ENCODE assay signal across 8 cellular contexts in genomic region chr12:121805171-121805687, GRCh38. TPM values are rescaled to one million over a fixed set of nuclear protein-coding genes. Genes with fewer than 3 reads are reported as not detected.
DNase-seq lines count a peak whose midpoint lies in the region; ATAC-seq, FAIRE-seq and TF ChIP-seq lines count a peak whose summit lies in the region.

No MANE protein-coding gene starts in this region.

- no peaks in the 10 kb centered on the region for H3K9me3 ChIP-seq in cardiac muscle cell (ENCODE audit: low read depth)

- intact Hi-C loops in Right ventricle myocardium inferior (cut with DNase I), result no loop called here
- intact Hi-C loops in activated CD4-positive, alpha-beta memory T cell treated with anti-CD3 and anti-CD28 coated beads for 36 hours (cut with micrococcal nuclease), result no loop called here

- peak overlapping the region; percentile 96 for H3K4me3 Mint-ChIP-seq in activated CD4-positive, alpha-beta memory T cell treated with anti-CD3 and anti-CD28 coated beads for 36 hours

- ATAC-seq in Right ventricle myocardium inferior (no peak), foreskin keratinocyte (no peak)

- H3K36me3 ChIP-seq in cardiac muscle cell, result peaks cover 13% of the 10 kb centered on the region

- H3K36me3 Mint-ChIP-seq in activated CD4-positive, alpha-beta memory T cell treated with anti-CD3 and anti-CD28 coated beads for 36 hours, result peaks cover 44% of the 10 kb centered on the region

- CTCF ChIA-PET in activated CD4-positive, alpha-beta memory T cell treated with anti-CD3 and anti-CD28 coated beads for 36 hours (lab: Charles Lee), result interaction anchor here (17.6 kb wide), 1 partner anchor 11 kb away, joined by 856 read pairs; the partner anchor contains the start of genes RHOF and SETD1B

- H3K4me1 ChIP-seq in cardiac muscle cell (ENCODE audit: low read depth) (peaks cover 11% of the 10 kb centered on the region), foreskin keratinocyte (peaks cover 16% of the 10 kb centered on the region)

- H3K27me3 Mint-ChIP-seq in activated CD4-positive, alpha-beta memory T cell treated with anti-CD3 and anti-CD28 coated beads for 36 hours, result no peaks in the 10 kb centered on the region

- peaks cover 23% of the 10 kb centered on the region for H3K4me1 Mint-ChIP-seq in activated CD4-positive, alpha-beta memory T cell treated with anti-CD3 and anti-CD28 coated beads for 36 hours (ENCODE audit: low read depth)

- H3K9me3 Mint-ChIP-seq in activated CD4-positive, alpha-beta memory T cell treated with anti-CD3 and anti-CD28 coated beads for 36 hours, result no peaks in the 10 kb centered on the region

- TF ChIP-seq CTCF in cardiac muscle cell (IDR thresholded peaks at IDR 0.05; ENCODE audit: low read depth, low read length) (no peak), foreskin keratinocyte (conservative IDR thresholded peaks at IDR 0.05) (no peak), retinal pigment epithelial cell (conservative IDR thresholded peaks at IDR 0.05; ENCODE audit: low read depth, low read length) (no peak)

- H3K4me3 ChIP-seq in cardiac muscle cell (peak overlapping the region; percentile 89), retinal pigment epithelial cell (ENCODE audit: low read length) (peak overlapping the region; percentile 72)

- POLR2A ChIA-PET in activated CD4-positive, alpha-beta memory T cell treated with anti-CD3 and anti-CD28 coated beads for 36 hours (lab: Charles Lee), result interaction anchor here (1.0 to 4.2 kb wide), 6 partner anchors 8 to 93 kb away, joined by 3 to 41 read pairs (median 6); partner anchors contain the start of genes PSMD9, RHOF and TMEM120B

- peak; percentile 39 to 47 for DNase-seq in cardiac muscle cell (ENCODE audit: low read depth in 1 of 2, low spot score in 1 of 2)
- DNase-seq in Right ventricle myocardium inferior (ENCODE audit: missing footprints), result no peak
- DNase-seq in activated CD4-positive, alpha-beta memory T cell treated with anti-CD3 and anti-CD28 coated beads for 36 hours, result no peak
- DNase-seq in foreskin keratinocyte, result peak in 1 of 2 donors; percentile 44
- no peak for DNase-seq in retinal pigment epithelial cell (ENCODE audit: low read depth)
- no peak for DNase-seq in pons (ENCODE audit: low spot score)
- no peak for DNase-seq in NCI-H146 (lab: John Stamatoyannopoulos, UW)
- no peak for DNase-seq in frontal cortex (ENCODE audit: low spot score in 2 of 2)

- peak overlapping the region; percentile 97 for H3K27ac Mint-ChIP-seq in activated CD4-positive, alpha-beta memory T cell treated with anti-CD3 and anti-CD28 coated beads for 36 hours

- H3K27ac ChIP-seq in cardiac muscle cell, result peak overlapping the region; percentile 100
- peak overlapping the region; percentile 81 for H3K27ac ChIP-seq in foreskin keratinocyte

- FAIRE-seq in frontal cortex (lab: Jason Lieb, UNC), result no peak

- no peaks in the 10 kb centered on the region for H3K27me3 ChIP-seq in cardiac muscle cell
- no peaks in the 10 kb centered on the region for H3K27me3 ChIP-seq in foreskin keratinocyte

RNA-seq across cellular contexts. Expression of gene SETD1B, which starts 1.4 kb away (rescaled TPM):
- total RNA-seq in cardiac muscle cell (8.0 and 15.1 TPM in 2 replicates), Right ventricle myocardium inferior (8.0 TPM), foreskin keratinocyte (5.5 and 6.1 TPM in 2 replicates), frontal cortex (2.4 TPM)
- polyA plus RNA-seq in cardiac muscle cell (2.4 and 3.8 TPM in 2 replicates), foreskin keratinocyte (2.2 and 2.6 TPM in 2 replicates)
- total RNA-seq in activated CD4-positive, alpha-beta memory T cell treated with anti-CD3 and anti-CD28 coated beads for 36 hours, result 10 to 100 TPM; 14.1 to 15.2 TPM

RNA-seq across cellular contexts. Expression of gene RHOF, which starts 11.7 kb away (rescaled TPM):
- 30.0 and 56.3 TPM in 2 replicates for total RNA-seq in cardiac muscle cell
- polyA plus RNA-seq in cardiac muscle cell, result 21.5 and 27.4 TPM in 2 replicates
- 47.7 TPM for total RNA-seq in Right ventricle myocardium inferior
- total RNA-seq in activated CD4-positive, alpha-beta memory T cell treated with anti-CD3 and anti-CD28 coated beads for 36 hours, result 100 to 1,000 TPM; 136 to 141 TPM
- total RNA-seq in foreskin keratinocyte, result 5.0 and 5.5 TPM in 2 replicates
- 4.8 and 6.0 TPM in 2 replicates for polyA plus RNA-seq in foreskin keratinocyte
- total RNA-seq in frontal cortex, result 13.0 TPM

RNA-seq across cellular contexts. Expression of gene HPD, which starts 53.4 kb away (rescaled TPM):
- total RNA-seq in cardiac muscle cell, result not detected in 2 replicates
- polyA plus RNA-seq in cardiac muscle cell, result 0.16 TPM in 1 of 2 replicates, not detected in the other
- 2.3 TPM for total RNA-seq in Right ventricle myocardium inferior
- not detected for total RNA-seq in activated CD4-positive, alpha-beta memory T cell treated with anti-CD3 and anti-CD28 coated beads for 36 hours
- total RNA-seq in foreskin keratinocyte, result not detected in 2 replicates
- not detected in 2 replicates for polyA plus RNA-seq in foreskin keratinocyte
- total RNA-seq in frontal cortex, result not detected

Comparison
In these comparisons a context has a peak if more than half of its experiments do, and no peak if none do; other contexts are left out.
1. DNase-seq: peak in cardiac muscle cell (2 of 2); none in Right ventricle myocardium inferior (single experiment), activated CD4-positive, alpha-beta memory T cell treated with anti-CD3 and anti-CD28 coated beads for 36 hours (single experiment), retinal pigment epithelial cell (single experiment), pons (single experiment), NCI-H146 (single experiment) and frontal cortex (0 of 2).